Comparison of ENCODE assay signal across 8 cellular contexts in the genomic region with DNA sequence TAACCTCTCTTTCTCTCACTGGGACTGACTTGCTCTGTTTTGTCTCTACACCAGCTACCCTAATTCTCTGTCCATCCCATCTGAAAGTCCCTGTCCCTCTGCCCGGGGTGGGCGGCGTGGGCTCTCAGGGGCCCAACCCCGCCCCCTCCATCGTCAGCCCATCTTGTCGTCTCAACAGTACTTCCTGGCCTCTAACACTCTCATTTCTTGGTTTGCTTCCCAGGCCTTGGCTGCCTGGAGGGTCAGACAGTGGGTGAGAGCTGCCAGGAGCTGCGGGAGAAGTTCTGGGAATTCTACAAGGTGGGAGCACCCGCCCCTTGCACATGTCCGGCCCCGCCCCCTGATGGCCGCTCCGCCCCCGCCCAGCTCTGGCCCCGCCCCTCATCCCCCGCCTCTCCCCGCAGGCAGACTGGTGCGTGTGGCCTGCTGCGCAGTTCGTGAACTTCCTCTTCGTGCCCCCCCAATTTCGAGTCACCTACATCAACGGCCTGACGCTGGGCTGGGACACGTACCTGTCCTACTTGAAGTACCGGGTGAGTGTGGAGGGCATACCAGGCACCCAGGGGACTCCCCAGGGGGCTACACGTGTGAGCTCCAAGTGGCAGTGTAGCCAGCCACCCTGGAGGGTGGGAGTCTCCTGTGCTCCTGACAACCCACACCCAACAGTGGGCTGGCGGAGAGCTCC. TPM values are rescaled to one million over a fixed set of nuclear protein-coding genes. Genes with fewer than 3 reads are reported as not detected.
A peak's percentile ranks its signal among the peaks of the same experiment; 100 is the strongest.
DNase-seq lines count a peak whose midpoint lies in the region; ATAC-seq and TF ChIP-seq lines count a peak whose summit lies in the region.

No MANE protein-coding gene starts in this region.

- no peaks in the 10 kb centered on the region for H3K27me3 ChIP-seq in Panc1 (ENCODE audit: control insufficient read depth, insufficient read depth, low read length)

- no peak for ATAC-seq in Panc1
- ATAC-seq in GM18519 (IDR thresholded peaks at IDR 0.05; ENCODE audit: low FRiP score, unreplicated experiment), result no peak
- no peak for ATAC-seq in GM18907 (IDR thresholded peaks at IDR 0.05; ENCODE audit: unreplicated experiment)

- H3K27ac Mint-ChIP-seq in nephron, result no peak overlapping the region

- in situ Hi-C loops in Panc1 (cut with HindIII; ENCODE audit: low pct_unique_long_range_greater_than_20kb, low sequenced_read_pairs), result no loop called here

- no peaks in the 10 kb centered on the region for H3K9me3 ChIP-seq in Panc1 (ENCODE audit: control insufficient read depth, insufficient read depth, low read depth, low read length)

- no peaks in the 10 kb centered on the region; the same call in 1 of the 2 replicates for H3K36me3 ChIP-seq in Panc1 (ENCODE audit: control insufficient read depth, insufficient read depth, low read length)

- intact Hi-C loops in Panc1 (cut with micrococcal nuclease; ENCODE audit: unreplicated experiment), result no loop called here

- no peaks in the 10 kb centered on the region for H3K9me3 Mint-ChIP-seq in nephron

- no peak overlapping the region for H3K27ac ChIP-seq in Panc1 (ENCODE audit: low read length)

- H3K4me1 ChIP-seq in Panc1 (ENCODE audit: control insufficient read depth, insufficient read depth, low read length), result peaks cover 7% of the 10 kb centered on the region

- DNase-seq in GM10248 (ENCODE audit: extremely low spot score), result peak; percentile 58
- DNase-seq in Panc1 (ENCODE audit: low read depth, low spot score), result no peak
- DNase-seq in choroid plexus epithelial cell (ENCODE audit: low read depth), result peak; percentile 29
- no peak for DNase-seq in kidney tubule cell (ENCODE audit: low spot score)
- no peak for DNase-seq in globus pallidus (ENCODE audit: low spot score)

- peak overlapping the region; percentile 66 to 73 for H3K4me3 ChIP-seq in Panc1 (ENCODE audit: low read depth in 2 of 2, low read length in 2 of 2)
- H3K4me3 ChIP-seq in choroid plexus epithelial cell (ENCODE audit: low read depth, low read length), result peak overlapping the region; percentile 20

- CTCF ChIA-PET in GM10248 (lab: Yijun Ruan, JAX), result interaction anchor here (1.1 to 3.0 kb wide), 8 partner anchors 10 to 134 kb away, joined by 3 to 12 read pairs (median 4); a partner anchor contains a TSS
- CTCF ChIA-PET in Panc1 (lab: Charles Lee), result no interaction called here

- peaks cover 10% of the 10 kb centered on the region for H3K36me3 Mint-ChIP-seq in nephron (ENCODE audit: low read depth)

- H3K4me3 Mint-ChIP-seq in nephron, result peak overlapping the region; percentile 86 to 89 (median 86)

- no peaks in the 10 kb centered on the region for H3K27me3 Mint-ChIP-seq in nephron (ENCODE audit: low read depth)

- no TSS peak for BruUV-seq in Panc1 (replicated peaks; lab: Mats Ljungman, UMichigan)

- H3K4me1 Mint-ChIP-seq in nephron, result peaks cover 14% of the 10 kb centered on the region

- POLR2A ChIA-PET in GM10248 (lab: Yijun Ruan, JAX), result interaction anchor here (0.9 kb wide), 1 partner anchor 87 kb away, joined by 3 read pairs; a partner anchor contains a TSS
- POLR2A ChIA-PET in Panc1 (lab: Charles Lee), result no interaction called here

- no peak for TF ChIP-seq CTCF in GM10248 (IDR thresholded peaks at IDR 0.05; ENCODE audit: control extremely low read depth, extremely low read depth, low read depth, missing control alignments)
- no peak for TF ChIP-seq CTCF in Panc1 (IDR thresholded peaks at IDR 0.05)
- no peak for TF ChIP-seq CTCF in choroid plexus epithelial cell (conservative IDR thresholded peaks at IDR 0.05; ENCODE audit: low read depth, low read length)
- no peak for TF ChIP-seq CTCF in nephron (IDR thresholded peaks at IDR 0.05; ENCODE audit: unreplicated experiment in 3 of 3)

RNA-seq across cellular contexts. Expression of a gene that starts 1.7 kb away (rescaled TPM):
- total RNA-seq in Panc1 (2021; ENCODE audit: unreplicated experiment), result 13.3 TPM
- 17.0 TPM for polyA plus RNA-seq in Panc1 (2012; ENCODE audit: insufficient read length)

RNA-seq across cellular contexts. Expression of a gene that starts 9.1 kb away (rescaled TPM):
- 1.0 TPM for total RNA-seq in Panc1 (2021; ENCODE audit: unreplicated experiment)
- polyA plus RNA-seq in Panc1 (2012; ENCODE audit: insufficient read length), result 1.4 TPM

RNA-seq across cellular contexts. Expression of a gene that starts 21.1 kb away (rescaled TPM):
- 39.7 TPM for total RNA-seq in Panc1 (2021; ENCODE audit: unreplicated experiment)
- polyA plus RNA-seq in Panc1 (2012; ENCODE audit: insufficient read length), result 38.3 TPM

RNA-seq across cellular contexts. Expression of a gene that starts 31.5 kb away (rescaled TPM):
- 0.98 TPM for total RNA-seq in Panc1 (2021; ENCODE audit: unreplicated experiment)
- polyA plus RNA-seq in Panc1 (2012; ENCODE audit: insufficient read length), result 1.6 TPM

RNA-seq across cellular contexts. Expression of a gene that starts 41.7 kb away (rescaled TPM):
- total RNA-seq in Panc1 (2021; ENCODE audit: unreplicated experiment), result 37.6 TPM
- 67.7 TPM for polyA plus RNA-seq in Panc1 (2012; ENCODE audit: insufficient read length)

Comparison
In these comparisons a context has a peak if more than half of its experiments do, and no peak if none do; other contexts are left out.
1. DNase-seq: peak in GM10248 (single experiment) and choroid plexus epithelial cell (single experiment); none in Panc1 (single experiment), kidney tubule cell (single experiment) and globus pallidus (single experiment).